In genomic region chr4:185831125-185831815, GRCh38 we compare ENCODE assay signal across 24 cellular contexts. TPM values are rescaled to one million over a fixed set of nuclear protein-coding genes. Genes with fewer than 3 reads are reported as not detected.
DNase-seq lines count a peak whose midpoint lies in the region; TF ChIP-seq lines count a peak whose summit lies in the region.
"Had no signal": no experiment of that assay in that cellular context is flagged by ENCODE, and none has a peak within 500 bp of the region (broad histone marks: within the 10 kb centered on the region; RNA-seq: fewer than 3 reads in every experiment).

No MANE protein-coding gene starts in this region.

- H3K36me3 ChIP-seq in spleen: no peaks in the 10 kb centered on the region
- H3K36me3 ChIP-seq: BLaER1, transverse colon had no signal

- H3K27ac Mint-ChIP-seq in progenitor cell of endocrine pancreas: peak overlapping the region; percentile 38
- H3K27ac Mint-ChIP-seq: activated naive CD4-positive, alpha-beta T cell treated with anti-CD3 and anti-CD28 coated beads, Interleukin-2, amount 50 U/mL, for 24 hours; activated T-helper 2 cell treated with anti-CD3 and anti-CD28 coated beads, Interferon-gamma antibody, Interleukin-2, Interleukin-4, amounts not matched to agents 10 μg/mL and 5 μg/mL and 100 μg/mL, durations not matched to agents 14 hours and 24 hours and 36 hours had no signal

- H3K4me1 ChIP-seq in spleen: no peaks in the 10 kb centered on the region

- TF ChIP-seq CTCF in RWPE1 (conservative IDR thresholded peaks at IDR 0.05; ENCODE audit: low read depth) (no peak), epithelial cell of esophagus (IDR thresholded peaks at IDR 0.05; ENCODE audit: insufficient read depth, low read depth, low read length, missing control alignments) (no peak), progenitor cell of endocrine pancreas (IDR thresholded peaks at IDR 0.05; ENCODE audit: unreplicated experiment) (no peak), spleen (IDR thresholded peaks at IDR 0.05 in 8 of 11, conservative IDR thresholded peaks at IDR 0.05 in 3 of 11) (no peak)

- no peaks in the 10 kb centered on the region for H3K9me3 Mint-ChIP-seq in progenitor cell of endocrine pancreas (ENCODE audit: low read depth)
- H3K9me3 Mint-ChIP-seq: activated naive CD4-positive, alpha-beta T cell treated with anti-CD3 and anti-CD28 coated beads, Interleukin-2, amount 50 U/mL, for 24 hours; activated T-helper 2 cell treated with anti-CD3 and anti-CD28 coated beads, Interferon-gamma antibody, Interleukin-2, Interleukin-4, amounts not matched to agents 10 μg/mL and 5 μg/mL and 100 μg/mL, durations not matched to agents 14 hours and 24 hours and 36 hours had no signal

- DNase-seq in RWPE1 (ENCODE audit: low spot score): peak; percentile 31
- DNase-seq in epithelial cell of esophagus (ENCODE audit: low read depth): peak; percentile 56
- peak; percentile 91 for DNase-seq in kidney tubule cell (ENCODE audit: low spot score)
- no peak for DNase-seq in progenitor cell of endocrine pancreas (ENCODE audit: low spot score, unreplicated experiment)
- DNase-seq in spleen: no peak
- no peak for DNase-seq in NCI-H1436 (lab: John Stamatoyannopoulos, UW)
- no peak for DNase-seq in NCI-H1417 treated with DMSO at 0.1 percent for 48 hours (lab: John Stamatoyannopoulos, UW)
- DNase-seq: amygdala; DMS153; effector memory CD4-positive, alpha-beta T cell; erythroblast; KBM-7; NCI-H1092; NCI-H2029 treated with DMSO at 0.1 percent for 48 hours; NCI-H526 treated with DMSO at 0.1 percent for 48 hours; posterior cingulate gyrus; SHP77 treated with DMSO at 0.1 percent for 48 hours; stimulated activated CD4-positive, alpha-beta T cell treated with anti-CD3 and anti-CD28 coated beads, Interleukin-4, amount 100 ng/mL, for 24 hours; T-helper 2 cell; transverse colon had no signal

- no peaks in the 10 kb centered on the region for H3K27me3 ChIP-seq in spleen (replicated peaks in 1 of 7)
- H3K27me3 ChIP-seq: BLaER1, transverse colon had no signal

- no peaks in the 10 kb centered on the region for H3K27me3 Mint-ChIP-seq in progenitor cell of endocrine pancreas

- no peaks in the 10 kb centered on the region for H3K36me3 Mint-ChIP-seq in progenitor cell of endocrine pancreas (ENCODE audit: insufficient read depth)
- H3K36me3 Mint-ChIP-seq: activated naive CD4-positive, alpha-beta T cell treated with anti-CD3 and anti-CD28 coated beads, Interleukin-2, amount 50 U/mL, for 24 hours had no signal

- H3K9me3 ChIP-seq in spleen: no peaks in the 10 kb centered on the region
- H3K9me3 ChIP-seq: transverse colon had no signal

- peaks cover 40% of the 10 kb centered on the region for H3K4me1 Mint-ChIP-seq in progenitor cell of endocrine pancreas (ENCODE audit: low read depth)
- H3K4me1 Mint-ChIP-seq: activated naive CD4-positive, alpha-beta T cell treated with anti-CD3 and anti-CD28 coated beads, Interleukin-2, amount 50 U/mL, for 24 hours had no signal

- POLR2A ChIA-PET in RWPE1 (lab: Yijun Ruan, JAX; ENCODE audit: low non-redundant PET): no interaction called here

- CTCF ChIA-PET in RWPE1 (lab: Yijun Ruan, JAX): no interaction called here

- H3K4me3 Mint-ChIP-seq in progenitor cell of endocrine pancreas (ENCODE audit: low read depth): no peak overlapping the region
- H3K4me3 Mint-ChIP-seq: activated naive CD4-positive, alpha-beta T cell treated with anti-CD3 and anti-CD28 coated beads, Interleukin-2, amount 50 U/mL, for 24 hours had no signal

- H3K4me3 ChIP-seq in epithelial cell of esophagus (ENCODE audit: low read length): no peak overlapping the region
- H3K4me3 ChIP-seq in spleen: no peak overlapping the region
- H3K4me3 ChIP-seq: BLaER1, coronary artery, transverse colon had no signal

- intact Hi-C loops in spleen (cut with DNase I; ENCODE audit: low total_unique reads): no loop called here

- TF ChIP-seq POLR2A in spleen (IDR thresholded peaks at IDR 0.05): no peak

- no peak overlapping the region for H3K27ac ChIP-seq in RWPE1
- H3K27ac ChIP-seq in spleen: no peak overlapping the region
- H3K27ac ChIP-seq: BLaER1, coronary artery, transverse colon had no signal

- 78 to 94% (median 86%) methylated on average over 5 of the region's 5 CpGs for WGBS in spleen, 5 donors

RNA-seq across cellular contexts. Expression of gene SORBS2, which starts 19.3 kb away (rescaled TPM):
- total RNA-seq in progenitor cell of endocrine pancreas (92.6 and 94.2 TPM in 2 replicates), spleen (100 to 1,000 TPM in 3 of 7 donors, 10 to 100 TPM in 4; 69.4 to 128 (median 90.4) TPM)
- 10 to 100 TPM in 2 of 3 donors, 1 to 10 TPM in 1; 5.9 to 22.0 (median 10.8) TPM for polyA plus RNA-seq in spleen
- total RNA-seq: activated T-helper 2 cell treated with anti-CD3 and anti-CD28 coated beads, Interferon-gamma antibody, Interleukin-2, Interleukin-4, amounts not matched to agents 10 μg/mL and 5 μg/mL and 100 μg/mL, durations not matched to agents 14 hours and 24 hours and 36 hours had no signal

Comparison
In these comparisons a context has a peak if more than half of its experiments do, and no peak if none do; other contexts are left out.
1. DNase-seq: peak in RWPE1 (single experiment), epithelial cell of esophagus (single experiment) and kidney tubule cell (single experiment); none in progenitor cell of endocrine pancreas (single experiment), spleen (single experiment), NCI-H1436 (single experiment) and NCI-H1417 treated with DMSO at 0.1 percent for 48 hours (single experiment).